In the genomic region with DNA sequence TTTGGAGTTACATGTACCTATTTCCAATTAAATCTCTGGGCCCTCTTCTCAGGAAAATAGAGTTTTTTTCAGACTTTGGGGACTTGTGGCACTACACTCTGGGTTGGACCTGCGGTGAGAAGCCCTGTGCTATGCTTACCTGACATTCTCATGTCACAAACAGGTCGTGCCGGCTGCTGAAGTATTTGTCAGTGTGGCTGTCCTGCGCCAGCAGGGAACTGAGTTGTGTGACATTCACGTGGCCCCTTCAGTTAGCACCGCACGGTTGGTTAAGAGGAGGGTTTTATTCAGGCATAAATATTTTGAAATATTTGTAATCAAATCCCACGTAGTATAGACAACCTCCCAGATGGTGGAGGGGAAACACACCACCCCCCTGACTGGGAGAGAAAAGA, we compare ENCODE assay signal across 13 cellular contexts. TPM values are rescaled to one million over a fixed set of nuclear protein-coding genes. Genes with fewer than 3 reads are reported as not detected.
DNase-seq lines count a peak whose midpoint lies in the region; ATAC-seq and TF ChIP-seq lines count a peak whose summit lies in the region.
"Had no signal": no experiment of that assay in that cellular context is flagged by ENCODE, and none has a peak within 500 bp of the region (broad histone marks: within the 10 kb centered on the region; RNA-seq: fewer than 3 reads in every experiment).

No MANE protein-coding gene starts in this region.

- ATAC-seq in HG03521 (IDR thresholded peaks at IDR 0.05; ENCODE audit: unreplicated experiment): no peak
- ATAC-seq: foreskin keratinocyte had no signal

- CTCF ChIA-PET in activated naive CD4-positive, alpha-beta T cell treated with anti-CD3 and anti-CD28 coated beads, Interleukin-2, amount 10 ng/mL, durations not matched to agents 7 days and 5 days (lab: Charles Lee): no interaction called here
- CTCF ChIA-PET in activated naive CD4-positive, alpha-beta T cell treated with anti-CD3 and anti-CD28 coated beads for 36 hours (lab: Charles Lee): no interaction called here

- no peak for TF ChIP-seq POLR2A in uterus (IDR thresholded peaks at IDR 0.05)

- H3K36me3 ChIP-seq in uterus: no peaks in the 10 kb centered on the region

- H3K4me1 Mint-ChIP-seq in activated naive CD4-positive, alpha-beta T cell treated with anti-CD3 and anti-CD28 coated beads, Interleukin-2, amount 10 ng/mL, durations not matched to agents 7 days and 5 days: no peaks in the 10 kb centered on the region
- H3K4me1 Mint-ChIP-seq in activated naive CD4-positive, alpha-beta T cell treated with anti-CD3 and anti-CD28 coated beads for 36 hours (ENCODE audit: low read depth): no peaks in the 10 kb centered on the region
- H3K4me1 Mint-ChIP-seq: IgD-negative memory B cell had no signal

- in situ Hi-C loops in ACHN (cut with HindIII; ENCODE audit: low pct_ligation_motif_present, low pct_unique_long_range_greater_than_20kb, low sequenced_read_pairs): no loop called here

- H3K4me3 Mint-ChIP-seq in activated naive CD4-positive, alpha-beta T cell treated with anti-CD3 and anti-CD28 coated beads, Interleukin-2, amount 10 ng/mL, durations not matched to agents 7 days and 5 days: no peak overlapping the region
- H3K4me3 Mint-ChIP-seq in activated naive CD4-positive, alpha-beta T cell treated with anti-CD3 and anti-CD28 coated beads for 36 hours: no peak overlapping the region
- H3K4me3 Mint-ChIP-seq: IgD-negative memory B cell had no signal

- H3K27me3 Mint-ChIP-seq in activated naive CD4-positive, alpha-beta T cell treated with anti-CD3 and anti-CD28 coated beads, Interleukin-2, amount 10 ng/mL, durations not matched to agents 7 days and 5 days: peaks cover 21% of the 10 kb centered on the region
- H3K27me3 Mint-ChIP-seq in activated naive CD4-positive, alpha-beta T cell treated with anti-CD3 and anti-CD28 coated beads for 36 hours (ENCODE audit: low read depth): no peaks in the 10 kb centered on the region

- intact Hi-C loops in activated naive CD4-positive, alpha-beta T cell treated with anti-CD3 and anti-CD28 coated beads for 36 hours (cut with micrococcal nuclease): no loop called here
- intact Hi-C loops in posterior vena cava (cut with DNase I): no loop called here
- intact Hi-C loops in uterus (cut with DNase I; ENCODE audit: low total_unique reads): no loop called here

- H3K27ac Mint-ChIP-seq in activated naive CD4-positive, alpha-beta T cell treated with anti-CD3 and anti-CD28 coated beads, Interleukin-2, amount 10 ng/mL, durations not matched to agents 7 days and 5 days: no peak overlapping the region
- no peak overlapping the region for H3K27ac Mint-ChIP-seq in activated naive CD4-positive, alpha-beta T cell treated with anti-CD3 and anti-CD28 coated beads for 36 hours

- H3K27ac ChIP-seq in uterus: peak overlapping the region; percentile 99
- H3K27ac ChIP-seq: foreskin keratinocyte, parathyroid adenoma had no signal

- TF ChIP-seq CTCF in foreskin fibroblast (IDR thresholded peaks at IDR 0.05; ENCODE audit: low read depth, low read length) (no peak), uterus (IDR thresholded peaks at IDR 0.05) (no peak)

- DNase-seq in activated naive CD4-positive, alpha-beta T cell treated with anti-CD3 and anti-CD28 coated beads, Interleukin-2, amount 10 ng/mL, durations not matched to agents 7 days and 5 days: peak; percentile 10
- no peak for DNase-seq in activated naive CD4-positive, alpha-beta T cell treated with anti-CD3 and anti-CD28 coated beads for 36 hours
- DNase-seq in foreskin fibroblast (no peak), posterior vena cava (ENCODE audit: low spot score) (peak; percentile 53), uterus (peak in 1 of 2 donors; percentile 28), ACHN (no peak), NCI-H1092 treated with DMSO at 0.1 percent for 48 hours (lab: John Stamatoyannopoulos, UW) (no peak)
- DNase-seq: DMS 273 treated with DMSO at 0.1 percent for 48 hours, foreskin keratinocyte, NCI-H748 treated with DMSO at 0.1 percent for 48 hours had no signal

- H3K4me3 ChIP-seq in foreskin fibroblast (ENCODE audit: low read depth in 1 of 2, low read length in 2 of 2): peak overlapping the region; percentile 30 to 57
- peak overlapping the region; percentile 13 to 19 for H3K4me3 ChIP-seq in uterus

- H3K9me3 ChIP-seq in uterus: no peaks in the 10 kb centered on the region

- peaks cover 19% of the 10 kb centered on the region for H3K9me3 Mint-ChIP-seq in activated naive CD4-positive, alpha-beta T cell treated with anti-CD3 and anti-CD28 coated beads, Interleukin-2, amount 10 ng/mL, durations not matched to agents 7 days and 5 days
- peaks cover 20% of the 10 kb centered on the region for H3K9me3 Mint-ChIP-seq in activated naive CD4-positive, alpha-beta T cell treated with anti-CD3 and anti-CD28 coated beads for 36 hours

- no peaks in the 10 kb centered on the region for H3K27me3 ChIP-seq in uterus

- H3K4me1 ChIP-seq in uterus: peaks cover 6 to 18% of the 10 kb centered on the region in 2 donors
- H3K4me1 ChIP-seq: foreskin keratinocyte, parathyroid adenoma had no signal

- peaks cover 5% of the 10 kb centered on the region for H3K36me3 Mint-ChIP-seq in activated naive CD4-positive, alpha-beta T cell treated with anti-CD3 and anti-CD28 coated beads, Interleukin-2, amount 10 ng/mL, durations not matched to agents 7 days and 5 days
- H3K36me3 Mint-ChIP-seq in activated naive CD4-positive, alpha-beta T cell treated with anti-CD3 and anti-CD28 coated beads for 36 hours (ENCODE audit: low read depth): no peaks in the 10 kb centered on the region
- H3K36me3 Mint-ChIP-seq: IgD-negative memory B cell had no signal

RNA-seq across cellular contexts. Expression of a gene that starts 6.3 kb away (rescaled TPM):
- total RNA-seq in activated naive CD4-positive, alpha-beta T cell treated with anti-CD3 and anti-CD28 coated beads for 36 hours: 1 to 10 TPM; 6.7 to 8.4 TPM
- total RNA-seq in posterior vena cava: 1,000 to 10,000 TPM; 1,504 to 1,642 TPM
- total RNA-seq in uterus: 1,000 to 10,000 TPM in 2 of 4 donors, 100 to 1,000 TPM in 2; 321 to 1,200 (median 948) TPM

Comparison
In these comparisons a context has a peak if more than half of its experiments do, and no peak if none do; other contexts are left out.
1. DNase-seq: peak in activated naive CD4-positive, alpha-beta T cell treated with anti-CD3 and anti-CD28 coated beads, Interleukin-2, amount 10 ng/mL, durations not matched to agents 7 days and 5 days (single experiment) and posterior vena cava (single experiment); none in activated naive CD4-positive, alpha-beta T cell treated with anti-CD3 and anti-CD28 coated beads for 36 hours (single experiment), foreskin fibroblast (0 of 2), ACHN (single experiment) and NCI-H1092 treated with DMSO at 0.1 percent for 48 hours (single experiment).
2. RNA of a gene that starts 6.3 kb away (total RNA-seq): 1,504 to 1,642 TPM in posterior vena cava and 321 to 1,200 TPM in uterus; 6.7 to 8.4 TPM in activated naive CD4-positive, alpha-beta T cell treated with anti-CD3 and anti-CD28 coated beads for 36 hours; every median in the first group is over 10 times any median in the second.